In the genomic region with DNA sequence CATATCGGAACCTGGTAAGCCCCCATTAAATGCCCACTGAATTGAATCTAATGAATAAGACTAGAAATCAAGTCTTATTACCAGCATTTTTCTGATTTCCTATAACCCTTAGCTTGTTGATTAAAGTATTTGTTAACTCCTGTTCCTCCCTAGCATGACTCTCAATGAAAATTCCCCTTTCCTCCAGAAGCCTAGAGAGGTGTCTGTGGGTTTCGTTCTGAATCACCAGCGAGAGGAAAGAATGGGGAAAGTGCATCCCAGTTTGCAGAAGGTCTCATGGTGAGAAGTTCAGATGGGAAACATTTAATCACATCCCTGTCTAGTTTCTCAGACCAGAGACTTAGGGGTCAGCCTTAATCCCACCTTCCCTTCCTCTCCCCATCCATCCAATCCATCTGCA, we compare ENCODE assay signal across 15 cellular contexts. TPM values are rescaled to one million over a fixed set of nuclear protein-coding genes. Genes with fewer than 3 reads are reported as not detected.
DNase-seq lines count a peak whose midpoint lies in the region; ATAC-seq, FAIRE-seq and TF ChIP-seq lines count a peak whose summit lies in the region.
"Had no signal": no experiment of that assay in that cellular context is flagged by ENCODE, and none has a peak within 500 bp of the region (broad histone marks: within the 10 kb centered on the region; RNA-seq: fewer than 3 reads in every experiment).

No MANE protein-coding gene starts in this region.

- no peak for TF ChIP-seq CTCF in natural killer cell (IDR thresholded peaks at IDR 0.05)
- TF ChIP-seq CTCF in activated B cell treated with CpG ODN at 0.5 μM for 24 hours (IDR thresholded peaks at IDR 0.05): no peak

- H3K36me3 Mint-ChIP-seq in natural killer cell treated with Interleukin-12 subunit alpha and Interleukin-12 subunit beta and Interleukin-15 and Interleukin-18, amount 100 ng/mL, for 72 hours: no peaks in the 10 kb centered on the region
- no peaks in the 10 kb centered on the region for H3K36me3 Mint-ChIP-seq in natural killer cell
- peaks cover 81% of the 10 kb centered on the region for H3K36me3 Mint-ChIP-seq in activated B cell treated with CpG ODN at 0.5 μM for 24 hours (ENCODE audit: low read depth)
- H3K36me3 Mint-ChIP-seq in memory B cell: peaks cover 29% of the 10 kb centered on the region

- ATAC-seq in natural killer cell treated with Interleukin-12 subunit alpha and Interleukin-12 subunit beta and Interleukin-15 and Interleukin-18, amount 100 ng/mL, for 72 hours: no peak
- ATAC-seq in natural killer cell (no peak), activated B cell treated with CpG ODN at 0.5 μM for 24 hours (ENCODE audit: low read depth) (no peak), memory B cell (ENCODE audit: low read depth) (no peak)

- no peak for DNase-seq in natural killer cell treated with Interleukin-12 subunit alpha and Interleukin-12 subunit beta and Interleukin-15 and Interleukin-18, amount 100 ng/mL, for 72 hours (ENCODE audit: low spot score)
- DNase-seq in natural killer cell (no peak), activated B cell treated with CpG ODN at 0.5 μM for 24 hours (no peak), memory B cell (ENCODE audit: low spot score in 2 of 2) (no peak), T-helper 9 cell (no peak), frontal cortex (ENCODE audit: low spot score in 2 of 2) (no peak)
- no peak for DNase-seq in stimulated activated CD4-positive, alpha-beta T cell treated with anti-CD3 and anti-CD28 coated beads, Interleukin-1b, Interleukin-23, amount 100 ng/mL, for 48 hours
- DNase-seq: BE2C, KBM-7, NCI-H1092, NCI-H2107, NCI-H345, NCI-H526 treated with DMSO at 0.1 percent for 48 hours, PC-9 had no signal

- intact Hi-C loops in natural killer cell (cut with micrococcal nuclease) (no loop called here), activated B cell treated with CpG ODN at 0.5 μM for 24 hours (cut with micrococcal nuclease) (no loop called here)

- peak overlapping the region; percentile 9 for H3K4me3 Mint-ChIP-seq in natural killer cell treated with Interleukin-12 subunit alpha and Interleukin-12 subunit beta and Interleukin-15 and Interleukin-18, amount 100 ng/mL, for 72 hours
- H3K4me3 Mint-ChIP-seq in natural killer cell (no peak overlapping the region), activated B cell treated with CpG ODN at 0.5 μM for 24 hours (no peak overlapping the region), memory B cell (no peak overlapping the region)

- POLR2A ChIA-PET in activated B cell treated with CpG ODN at 0.5 μM for 24 hours (lab: Charles Lee): interaction anchor here (1.0 to 24.6 kb wide), 2 partner anchors 9 to 22 kb away, joined by 4 to 1230 read pairs; a partner anchor contains a TSS

- CTCF ChIA-PET in activated B cell treated with CpG ODN at 0.5 μM for 24 hours (lab: Charles Lee): interaction anchor here (0.7 to 1.2 kb wide), 2 partner anchors 9 to 27 kb away, joined by 3 to 4 read pairs; no protein-coding TSS in a partner anchor

- H3K9me3 Mint-ChIP-seq in natural killer cell treated with Interleukin-12 subunit alpha and Interleukin-12 subunit beta and Interleukin-15 and Interleukin-18, amount 100 ng/mL, for 72 hours: no peaks in the 10 kb centered on the region
- no peaks in the 10 kb centered on the region for H3K9me3 Mint-ChIP-seq in natural killer cell
- H3K9me3 Mint-ChIP-seq in activated B cell treated with CpG ODN at 0.5 μM for 24 hours: no peaks in the 10 kb centered on the region
- no peaks in the 10 kb centered on the region for H3K9me3 Mint-ChIP-seq in memory B cell

- peaks cover 19 to 24% of the 10 kb centered on the region in 2 donors for H3K4me1 Mint-ChIP-seq in natural killer cell treated with Interleukin-12 subunit alpha and Interleukin-12 subunit beta and Interleukin-15 and Interleukin-18, amount 100 ng/mL, for 72 hours (ENCODE audit: low read depth in 2 of 2)
- H3K4me1 Mint-ChIP-seq in natural killer cell (peaks cover 0 to 6% of the 10 kb centered on the region in 2 donors), activated B cell treated with CpG ODN at 0.5 μM for 24 hours (peaks cover 43% of the 10 kb centered on the region), memory B cell (peaks cover 35% of the 10 kb centered on the region)

- no peak for FAIRE-seq in frontal cortex (lab: Jason Lieb, UNC)
- FAIRE-seq: H1 had no signal

- no peaks in the 10 kb centered on the region for H3K27me3 Mint-ChIP-seq in natural killer cell treated with Interleukin-12 subunit alpha and Interleukin-12 subunit beta and Interleukin-15 and Interleukin-18, amount 100 ng/mL, for 72 hours
- H3K27me3 Mint-ChIP-seq in natural killer cell (ENCODE audit: low read depth in 2 of 2) (no peaks in the 10 kb centered on the region), activated B cell treated with CpG ODN at 0.5 μM for 24 hours (no peaks in the 10 kb centered on the region), memory B cell (no peaks in the 10 kb centered on the region)

- peak overlapping the region in 1 of 2 donors; percentile 62 for H3K27ac Mint-ChIP-seq in natural killer cell treated with Interleukin-12 subunit alpha and Interleukin-12 subunit beta and Interleukin-15 and Interleukin-18, amount 100 ng/mL, for 72 hours
- H3K27ac Mint-ChIP-seq in natural killer cell (no peak overlapping the region), activated B cell treated with CpG ODN at 0.5 μM for 24 hours (peak overlapping the region; percentile 21), memory B cell (peak overlapping the region; percentile 82)

RNA-seq across cellular contexts. Expression of a gene that starts 26.9 kb away (rescaled TPM):
- 10 to 100 TPM; 21.6 to 30.5 TPM for total RNA-seq in natural killer cell treated with Interleukin-12 subunit alpha and Interleukin-12 subunit beta and Interleukin-15 and Interleukin-18, amount 100 ng/mL, for 72 hours
- 10 to 100 TPM; 27.3 to 40.8 (median 29.3) TPM for total RNA-seq in natural killer cell
- 508 and 577 TPM in 2 replicates for total RNA-seq in activated B cell treated with CpG ODN at 0.5 μM for 24 hours
- total RNA-seq in frontal cortex: 2.9 TPM

RNA-seq across cellular contexts. Expression of a gene that starts 29.4 kb away (rescaled TPM):
- total RNA-seq in natural killer cell treated with Interleukin-12 subunit alpha and Interleukin-12 subunit beta and Interleukin-15 and Interleukin-18, amount 100 ng/mL, for 72 hours: 10 to 100 TPM; 14.2 to 16.1 TPM
- 10 to 100 TPM; 21.6 to 23.7 (median 23.1) TPM for total RNA-seq in natural killer cell
- 27.7 and 29.6 TPM in 2 replicates for total RNA-seq in activated B cell treated with CpG ODN at 0.5 μM for 24 hours
- 13.5 TPM for total RNA-seq in frontal cortex

RNA-seq across cellular contexts. Expression of a gene that starts 35.4 kb away (rescaled TPM):
- total RNA-seq in natural killer cell treated with Interleukin-12 subunit alpha and Interleukin-12 subunit beta and Interleukin-15 and Interleukin-18, amount 100 ng/mL, for 72 hours: 1 to 10 TPM in 1 of 2 donors, under 1 TPM in 1; 0.21 to 1.0 TPM
- total RNA-seq in natural killer cell (1 to 10 TPM in 1 of 3 donors, under 1 TPM in 1, not detected in 1; 0.31 to 2.1 TPM), activated B cell treated with CpG ODN at 0.5 μM for 24 hours (0.09 and 0.15 TPM in 2 replicates), frontal cortex (13.9 TPM)

Comparison
In these comparisons a context has a peak if more than half of its experiments do, and no peak if none do; other contexts are left out.
1. H3K27ac Mint-ChIP-seq: peak in activated B cell treated with CpG ODN at 0.5 μM for 24 hours (single experiment) and memory B cell (single experiment); none in natural killer cell (0 of 2).
2. RNA of a gene that starts 26.9 kb away (total RNA-seq): 508 to 577 TPM in activated B cell treated with CpG ODN at 0.5 μM for 24 hours; 21.6 to 30.5 TPM in natural killer cell treated with Interleukin-12 subunit alpha and Interleukin-12 subunit beta and Interleukin-15 and Interleukin-18, amount 100 ng/mL, for 72 hours, 27.3 to 40.8 TPM in natural killer cell and 2.9 TPM in frontal cortex (single experiment); every median in the first group is over 10 times any median in the second.